In the genomic region with DNA sequence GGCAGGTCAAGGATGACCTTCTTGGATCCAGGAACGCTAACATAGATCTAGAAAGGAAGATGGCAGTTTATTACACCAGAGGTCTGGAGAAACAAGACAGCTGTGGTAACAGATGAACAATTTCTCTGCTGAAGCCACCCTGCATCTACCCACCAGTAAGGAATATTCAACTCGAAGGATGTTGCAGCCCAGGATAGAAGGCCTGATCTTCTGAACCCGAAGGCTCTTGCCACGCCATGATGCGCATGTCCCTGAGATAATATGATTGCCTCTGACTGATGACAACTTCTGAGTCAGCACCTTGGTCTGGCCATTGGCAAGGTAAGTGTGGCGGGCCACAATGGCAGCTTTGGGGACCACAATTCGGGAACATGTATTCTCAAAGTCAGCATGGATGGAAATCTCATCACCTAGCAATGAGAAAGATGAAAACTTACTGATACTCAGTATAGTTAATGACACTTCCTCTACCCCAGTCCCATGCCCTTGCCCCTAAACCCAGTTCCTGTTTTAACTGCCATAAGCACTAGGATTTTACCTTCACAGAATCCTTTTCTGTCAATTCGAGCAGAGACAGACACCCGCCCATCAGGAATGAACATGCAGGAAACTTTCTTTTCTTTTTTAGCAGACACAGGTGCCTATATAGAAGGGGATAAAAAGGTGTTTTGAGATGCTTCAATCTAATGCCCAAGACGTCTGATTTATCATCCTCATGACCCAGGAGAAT, we compare ENCODE assay signal across 8 cellular contexts.
DNase-seq lines count a peak whose midpoint lies in the region; ATAC-seq and TF ChIP-seq lines count a peak whose summit lies in the region.

No MANE protein-coding gene starts in this region.

- no peaks in the 10 kb centered on the region for H3K9me3 Mint-ChIP-seq in activated naive CD8-positive, alpha-beta T cell (ENCODE audit: low read depth)

- DNase-seq in AML-193 (lab: John Stamatoyannopoulos, UW) (peak; percentile 17 to 22), MM.1S (peak; percentile 14), kidney tubule cell (ENCODE audit: low spot score) (peak; percentile 41), substantia nigra (lab: John Stamatoyannopoulos, UW) (peak in 1 of 49 donors; percentile 10), globus pallidus (ENCODE audit: low spot score) (no peak)

- H4K20me1 ChIP-seq in MM.1S (ENCODE audit: insufficient read depth, low read length), result peaks cover 18% of the 10 kb centered on the region; the same call in 1 of the 2 replicates

- peak overlapping the region; percentile 79; the same call in 1 of the 2 replicates for H3K9ac ChIP-seq in MM.1S (ENCODE audit: low read length)

- no peak for ATAC-seq in HG03520 (IDR thresholded peaks at IDR 0.05; ENCODE audit: unreplicated experiment)
- ATAC-seq in GM21825 (IDR thresholded peaks at IDR 0.05; ENCODE audit: unreplicated experiment), result no peak

- peaks cover 49% of the 10 kb centered on the region for H3K79me2 ChIP-seq in MM.1S (ENCODE audit: low read length)

- peak overlapping the region; percentile 89; the same call in 1 of the 2 replicates for H3K27ac ChIP-seq in MM.1S (ENCODE audit: low read length)
- H3K27ac ChIP-seq in substantia nigra (ENCODE audit: low read depth, low read length, poor library complexity, severe bottlenecking), result peak overlapping the region; percentile 99

- H3K4me1 Mint-ChIP-seq in activated naive CD8-positive, alpha-beta T cell (ENCODE audit: low read depth), result peaks cover 77% of the 10 kb centered on the region

- H3K4me2 ChIP-seq in MM.1S (ENCODE audit: low read depth, low read length), result peak overlapping the region; percentile 89

- peak overlapping the region; percentile 85 for H3K4me3 ChIP-seq in MM.1S (ENCODE audit: low read length)

- peaks cover 43% of the 10 kb centered on the region for H3K4me1 ChIP-seq in MM.1S (ENCODE audit: low read length)

- no peaks in the 10 kb centered on the region for H3K27me3 Mint-ChIP-seq in activated naive CD8-positive, alpha-beta T cell

- H3K36me3 Mint-ChIP-seq in activated naive CD8-positive, alpha-beta T cell, result peaks cover 22% of the 10 kb centered on the region

- H3K9me3 ChIP-seq in MM.1S (replicated peaks; ENCODE audit: insufficient read depth, low read length), result no peaks in the 10 kb centered on the region

- H3F3A ChIP-seq in MM.1S (ENCODE audit: insufficient read depth, low read length), result peaks cover 92% of the 10 kb centered on the region

- H3K9me2 ChIP-seq in MM.1S (replicated peaks; ENCODE audit: insufficient read depth, low read length), result no peaks in the 10 kb centered on the region

- peaks cover 26% of the 10 kb centered on the region for H3K36me3 ChIP-seq in MM.1S (replicated peaks; ENCODE audit: insufficient read depth, low read length)

- H3K4me3 Mint-ChIP-seq in activated naive CD8-positive, alpha-beta T cell, result peak overlapping the region; percentile 98

- H2AFZ ChIP-seq in MM.1S (ENCODE audit: low read length), result no peak overlapping the region

- TF ChIP-seq CTCF in MM.1S (IDR thresholded peaks at IDR 0.05; ENCODE audit: low read length), result no peak

- peak overlapping the region; percentile 99 for H3K27ac Mint-ChIP-seq in activated naive CD8-positive, alpha-beta T cell

- no peaks in the 10 kb centered on the region for H3K27me3 ChIP-seq in MM.1S (replicated peaks; ENCODE audit: insufficient read depth, low read length)
